ENCODE assay signal across 8 cellular contexts in the genomic region with DNA sequence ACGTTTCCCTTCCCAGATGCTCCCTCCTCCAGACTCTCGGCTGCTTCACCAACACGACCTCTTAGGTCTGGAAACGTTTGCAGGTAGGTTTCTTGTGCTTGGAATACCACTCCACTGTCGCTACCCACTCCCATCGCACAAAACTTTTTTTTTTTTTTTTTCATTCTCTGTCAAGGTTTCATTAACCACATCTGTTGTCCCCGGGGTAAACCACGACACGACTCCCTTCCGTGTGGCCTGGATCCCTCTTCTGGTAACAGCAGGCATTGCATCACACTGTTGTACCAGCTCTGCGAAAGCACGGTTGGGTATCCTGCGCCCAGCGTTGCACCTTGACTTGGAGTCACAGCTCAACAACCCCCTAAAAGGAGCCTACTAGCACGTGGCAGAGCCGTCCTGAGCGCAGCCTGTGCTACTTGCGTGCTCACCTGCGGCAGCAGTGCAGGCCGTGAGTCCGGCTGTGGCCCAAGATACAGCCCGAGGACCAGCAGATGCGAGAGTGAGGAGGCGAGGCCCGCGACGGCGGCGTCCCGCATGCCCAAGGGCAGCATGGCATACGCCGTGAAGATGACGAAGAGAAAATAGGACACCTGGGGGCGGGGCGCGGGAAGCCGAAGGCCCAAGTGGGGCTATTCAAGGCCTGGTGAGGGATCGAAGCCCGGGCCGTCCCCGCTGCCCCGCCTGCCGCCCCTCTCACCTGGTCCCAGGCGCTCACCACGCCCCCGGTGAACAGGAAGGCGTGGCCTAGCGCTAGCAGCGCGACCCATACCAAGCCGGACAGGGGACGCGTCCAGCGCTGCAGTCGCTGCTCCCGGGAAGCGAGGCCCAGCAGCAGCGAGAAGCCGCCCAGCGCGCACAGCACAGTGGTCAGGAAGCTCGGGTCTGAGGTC. TPM values are rescaled to one million over a fixed set of nuclear protein-coding genes. Genes with fewer than 3 reads are reported as not detected.
DNase-seq lines count a peak whose midpoint lies in the region; ATAC-seq and TF ChIP-seq lines count a peak whose summit lies in the region.

No MANE protein-coding gene starts in this region.

- POLR2A ChIA-PET in WTC11 (lab: Charles Lee) = interaction anchor here (0.5 to 2.5 kb wide), 5 partner anchors 90 to 110 kb away, joined by 3 to 9 read pairs (median 4); a partner anchor contains a TSS

- H3K27me3 Mint-ChIP-seq in WTC11 (ENCODE audit: low read depth) = peaks cover 92% of the 10 kb centered on the region

- CTCF ChIA-PET in WTC11 (lab: Charles Lee) = interaction anchor here (0.7 to 17.1 kb wide), 31 partner anchors 10 to 274 kb away, joined by 3 to 518 read pairs (median 7); a partner anchor contains a TSS

- H3K9me3 Mint-ChIP-seq in WTC11 = no peaks in the 10 kb centered on the region

- peak overlapping the region; percentile 73 for H3K27ac ChIP-seq in 22Rv1

- H3K27me3 ChIP-seq in kidney epithelial cell (ENCODE audit: control insufficient read depth, insufficient read depth, low read length) = peaks cover 33% of the 10 kb centered on the region

- peak; percentile 75 for TF ChIP-seq CTCF in 22Rv1 (IDR thresholded peaks at IDR 0.05)
- TF ChIP-seq CTCF in WTC11 (IDR thresholded peaks at IDR 0.05) = peak; percentile 68
- peak; percentile 79 for TF ChIP-seq CTCF in cardiac fibroblast (IDR thresholded peaks at IDR 0.05; ENCODE audit: low read depth, low read length)
- peak; percentile 73 for TF ChIP-seq CTCF in kidney epithelial cell (IDR thresholded peaks at IDR 0.05; ENCODE audit: insufficient read depth, low read length, poor library complexity, severe bottlenecking)

- peak; percentile 29 to 55 for DNase-seq in NCI-H1930 (lab: John Stamatoyannopoulos, UW)
- DNase-seq in WTC11 (ENCODE audit: low spot score) = peak; percentile 82
- DNase-seq in cardiac fibroblast (ENCODE audit: low read depth in 2 of 2) = peak; percentile 62 to 64
- no peak for DNase-seq in kidney epithelial cell (ENCODE audit: low read depth)
- peak; percentile 81 to 84 for DNase-seq in stimulated activated CD4-positive, alpha-beta T cell treated with anti-CD3 and anti-CD28 coated beads, Interleukin-2, amount 100 ng/mL, for 24 hours

- peak overlapping the region; percentile 78 for H3K4me3 Mint-ChIP-seq in WTC11

- H3K4me3 ChIP-seq in cardiac fibroblast (replicated peaks in 1 of 2; ENCODE audit: low read depth in 2 of 2, low read length in 2 of 2) = no peak overlapping the region
- H3K4me3 ChIP-seq in kidney epithelial cell (ENCODE audit: low read depth, low read length) = peak overlapping the region; percentile 7

- peak; percentile 46 for ATAC-seq in GM18499 (IDR thresholded peaks at IDR 0.05; ENCODE audit: insufficient read depth, unreplicated experiment)
- peak; percentile 71 for ATAC-seq in HG02943 (IDR thresholded peaks at IDR 0.05; ENCODE audit: low read depth, unreplicated experiment)
- peak; percentile 72 for ATAC-seq in WTC11

- no peak overlapping the region for H3K27ac Mint-ChIP-seq in WTC11

- no peaks in the 10 kb centered on the region for H3K36me3 Mint-ChIP-seq in WTC11

- H3K4me1 Mint-ChIP-seq in WTC11 = peaks cover 24% of the 10 kb centered on the region

- no peaks in the 10 kb centered on the region for H3K36me3 ChIP-seq in kidney epithelial cell (ENCODE audit: control insufficient read depth, insufficient read depth, low read length)

TF ChIP-seq in WTC11, 78 proteins besides CTCF, POLR2A, EP300 and RAD21 (continues in another document):
- TF ChIP-seq, protein P1, sequence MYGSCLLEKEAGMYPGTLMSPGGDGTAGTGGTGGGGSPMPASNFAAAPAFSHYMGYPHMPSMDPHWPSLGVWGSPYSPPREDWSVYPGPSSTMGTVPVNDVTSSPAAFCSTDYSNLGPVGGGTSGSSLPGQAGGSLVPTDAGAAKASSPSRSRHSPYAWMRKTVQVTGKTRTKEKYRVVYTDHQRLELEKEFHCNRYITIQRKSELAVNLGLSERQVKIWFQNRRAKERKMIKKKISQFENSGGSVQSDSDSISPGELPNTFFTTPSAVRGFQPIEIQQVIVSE (CRISPR knock-in tag; IDR thresholded peaks at IDR 0.05; ENCODE audit: borderline replicate concordance) = no peak
- TF ChIP-seq, protein P2, sequence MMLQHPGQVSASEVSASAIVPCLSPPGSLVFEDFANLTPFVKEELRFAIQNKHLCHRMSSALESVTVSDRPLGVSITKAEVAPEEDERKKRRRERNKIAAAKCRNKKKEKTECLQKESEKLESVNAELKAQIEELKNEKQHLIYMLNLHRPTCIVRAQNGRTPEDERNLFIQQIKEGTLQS (CRISPR knock-in tag; conservative IDR thresholded peaks at IDR 0.05) = peak; percentile 93
- no peak for TF ChIP-seq ZNF396 (CRISPR knock-in tag; IDR thresholded peaks at IDR 0.05; ENCODE audit: borderline replicate concordance)
- TF ChIP-seq, protein P3, sequence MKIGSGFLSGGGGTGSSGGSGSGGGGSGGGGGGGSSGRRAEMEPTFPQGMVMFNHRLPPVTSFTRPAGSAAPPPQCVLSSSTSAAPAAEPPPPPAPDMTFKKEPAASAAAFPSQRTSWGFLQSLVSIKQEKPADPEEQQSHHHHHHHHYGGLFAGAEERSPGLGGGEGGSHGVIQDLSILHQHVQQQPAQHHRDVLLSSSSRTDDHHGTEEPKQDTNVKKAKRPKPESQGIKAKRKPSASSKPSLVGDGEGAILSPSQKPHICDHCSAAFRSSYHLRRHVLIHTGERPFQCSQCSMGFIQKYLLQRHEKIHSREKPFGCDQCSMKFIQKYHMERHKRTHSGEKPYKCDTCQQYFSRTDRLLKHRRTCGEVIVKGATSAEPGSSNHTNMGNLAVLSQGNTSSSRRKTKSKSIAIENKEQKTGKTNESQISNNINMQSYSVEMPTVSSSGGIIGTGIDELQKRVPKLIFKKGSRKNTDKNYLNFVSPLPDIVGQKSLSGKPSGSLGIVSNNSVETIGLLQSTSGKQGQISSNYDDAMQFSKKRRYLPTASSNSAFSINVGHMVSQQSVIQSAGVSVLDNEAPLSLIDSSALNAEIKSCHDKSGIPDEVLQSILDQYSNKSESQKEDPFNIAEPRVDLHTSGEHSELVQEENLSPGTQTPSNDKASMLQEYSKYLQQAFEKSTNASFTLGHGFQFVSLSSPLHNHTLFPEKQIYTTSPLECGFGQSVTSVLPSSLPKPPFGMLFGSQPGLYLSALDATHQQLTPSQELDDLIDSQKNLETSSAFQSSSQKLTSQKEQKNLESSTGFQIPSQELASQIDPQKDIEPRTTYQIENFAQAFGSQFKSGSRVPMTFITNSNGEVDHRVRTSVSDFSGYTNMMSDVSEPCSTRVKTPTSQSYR (CRISPR knock-in tag; IDR thresholded peaks at IDR 0.05) = peak; percentile 98
- peak; percentile 97 for TF ChIP-seq CREB1 (CRISPR knock-in tag; IDR thresholded peaks at IDR 0.05)
- no peak for TF ChIP-seq PRRX2 (CRISPR knock-in tag; IDR thresholded peaks at IDR 0.05)
- peak; percentile 60; the same call in 1 of the 2 replicates for TF ChIP-seq IRF2 (CRISPR knock-in tag; IDR thresholded peaks at IDR 0.05; ENCODE audit: borderline replicate concordance, low read depth)
- TF ChIP-seq, protein P4, sequence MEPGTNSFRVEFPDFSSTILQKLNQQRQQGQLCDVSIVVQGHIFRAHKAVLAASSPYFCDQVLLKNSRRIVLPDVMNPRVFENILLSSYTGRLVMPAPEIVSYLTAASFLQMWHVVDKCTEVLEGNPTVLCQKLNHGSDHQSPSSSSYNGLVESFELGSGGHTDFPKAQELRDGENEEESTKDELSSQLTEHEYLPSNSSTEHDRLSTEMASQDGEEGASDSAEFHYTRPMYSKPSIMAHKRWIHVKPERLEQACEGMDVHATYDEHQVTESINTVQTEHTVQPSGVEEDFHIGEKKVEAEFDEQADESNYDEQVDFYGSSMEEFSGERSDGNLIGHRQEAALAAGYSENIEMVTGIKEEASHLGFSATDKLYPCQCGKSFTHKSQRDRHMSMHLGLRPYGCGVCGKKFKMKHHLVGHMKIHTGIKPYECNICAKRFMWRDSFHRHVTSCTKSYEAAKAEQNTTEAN (CRISPR knock-in tag; IDR thresholded peaks at IDR 0.05) = peak; percentile 98
- TF ChIP-seq, protein P5, sequence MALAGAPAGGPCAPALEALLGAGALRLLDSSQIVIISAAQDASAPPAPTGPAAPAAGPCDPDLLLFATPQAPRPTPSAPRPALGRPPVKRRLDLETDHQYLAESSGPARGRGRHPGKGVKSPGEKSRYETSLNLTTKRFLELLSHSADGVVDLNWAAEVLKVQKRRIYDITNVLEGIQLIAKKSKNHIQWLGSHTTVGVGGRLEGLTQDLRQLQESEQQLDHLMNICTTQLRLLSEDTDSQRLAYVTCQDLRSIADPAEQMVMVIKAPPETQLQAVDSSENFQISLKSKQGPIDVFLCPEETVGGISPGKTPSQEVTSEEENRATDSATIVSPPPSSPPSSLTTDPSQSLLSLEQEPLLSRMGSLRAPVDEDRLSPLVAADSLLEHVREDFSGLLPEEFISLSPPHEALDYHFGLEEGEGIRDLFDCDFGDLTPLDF (CRISPR knock-in tag; IDR thresholded peaks at IDR 0.05) = peak; percentile 95
- TF ChIP-seq, protein P6, sequence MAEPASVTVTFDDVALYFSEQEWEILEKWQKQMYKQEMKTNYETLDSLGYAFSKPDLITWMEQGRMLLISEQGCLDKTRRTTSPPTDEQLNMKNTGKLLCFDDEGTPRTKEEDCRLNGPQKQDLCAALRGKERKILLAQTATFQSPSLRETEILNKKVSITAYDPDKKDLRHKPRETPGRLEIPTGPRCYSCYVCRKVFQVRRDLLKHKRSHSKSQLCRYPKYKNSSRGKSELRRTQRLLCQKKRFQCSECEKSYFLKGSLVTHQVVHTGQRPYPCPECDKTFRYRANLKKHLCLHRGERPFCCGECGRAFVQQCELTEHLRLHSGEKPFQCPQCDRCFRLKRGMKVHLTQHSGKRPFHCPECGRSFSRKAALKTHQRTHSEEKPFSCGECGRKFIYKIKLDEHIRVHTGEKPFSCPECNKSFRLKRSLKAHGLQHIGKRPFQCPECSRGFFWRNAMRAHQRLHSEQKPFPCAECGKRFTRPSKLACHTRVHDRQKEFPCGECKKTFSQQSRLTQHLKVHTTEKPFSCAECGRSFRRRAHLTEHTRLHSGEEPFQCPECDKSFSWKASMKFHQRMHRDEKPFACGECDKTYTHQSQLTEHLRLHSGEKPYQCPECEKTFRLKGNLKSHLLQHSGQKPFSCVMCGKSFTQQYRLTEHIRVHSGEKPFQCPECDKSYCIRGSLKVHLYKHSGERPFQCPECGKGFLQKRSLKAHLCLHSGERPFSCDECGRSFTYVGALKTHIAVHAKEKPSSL (CRISPR knock-in tag; conservative IDR thresholded peaks at IDR 0.05) = no peak

RNA-seq across cellular contexts. Expression of a gene that starts 2.5 kb away (rescaled TPM):
- total RNA-seq in WTC11 (2021) (0.96 to 2.4 TPM (median 1.1 TPM) in 3 replicates), kidney epithelial cell (4.0 and 9.0 TPM in 2 replicates)

RNA-seq across cellular contexts. Expression of a gene that starts 7.5 kb away (rescaled TPM):
- total RNA-seq in WTC11 (2021) (0.37 to 1.2 TPM (median 0.83 TPM) in 3 replicates), kidney epithelial cell (2.3 and 2.9 TPM in 2 replicates)

RNA-seq across cellular contexts. Expression of a gene that starts 21.0 kb away (rescaled TPM):
- 6.9 to 9.4 TPM (median 7.6 TPM) in 3 replicates for total RNA-seq in WTC11 (2021)
- total RNA-seq in kidney epithelial cell = 2.8 and 4.7 TPM in 2 replicates

RNA-seq across cellular contexts. Expression of a gene that starts 22.4 kb away (rescaled TPM):
- total RNA-seq in WTC11 (2021) = 9.1 to 12.9 TPM (median 9.8 TPM) in 3 replicates
- total RNA-seq in kidney epithelial cell = 1.5 and 8.0 TPM in 2 replicates

RNA-seq across cellular contexts. Expression of a gene that starts 24.6 kb away (rescaled TPM):
- total RNA-seq in WTC11 (2021) = 4.7 to 6.1 TPM (median 5.6 TPM) in 3 replicates
- total RNA-seq in kidney epithelial cell = 1.1 and 3.8 TPM in 2 replicates
